Comparison of ENCODE assay signal across 13 cellular contexts in the genomic region with DNA sequence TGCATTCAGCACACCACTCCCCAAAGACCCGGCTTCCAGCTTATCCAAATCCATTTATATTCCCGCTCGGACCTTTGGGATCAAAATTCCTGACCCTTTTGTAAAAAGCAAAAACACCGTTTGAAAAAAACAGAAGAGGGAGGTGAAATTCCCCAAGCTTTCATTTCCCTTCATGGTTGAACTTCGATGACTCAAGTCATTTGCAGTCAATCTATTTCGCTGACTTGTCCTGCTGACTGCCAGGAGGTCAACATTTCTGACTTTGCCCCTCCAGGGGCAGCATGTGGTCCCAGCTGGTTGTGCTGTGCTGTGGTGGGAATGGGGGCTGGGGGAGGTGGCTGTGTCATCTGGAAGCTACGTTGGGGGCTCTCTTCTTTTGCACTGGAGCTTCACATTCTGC.
DNase-seq lines count a peak whose midpoint lies in the region; ATAC-seq, FAIRE-seq and TF ChIP-seq lines count a peak whose summit lies in the region.
"Had no signal": no experiment of that assay in that cellular context is flagged by ENCODE, and none has a peak within 500 bp of the region (broad histone marks: within the 10 kb centered on the region; RNA-seq: fewer than 3 reads in every experiment).

No MANE protein-coding gene starts in this region.

- H2AFZ ChIP-seq in MM.1S (ENCODE audit: low read length) (no peak overlapping the region), neuronal stem cell (ENCODE audit: low read length) (no peak overlapping the region)

- H2BK12ac ChIP-seq in neuronal stem cell (ENCODE audit: low read length), result peak overlapping the region; percentile 59

- H3K9me2 ChIP-seq in MM.1S (replicated peaks; ENCODE audit: insufficient read depth, low read length), result no peaks in the 10 kb centered on the region

- H4K20me1 ChIP-seq in MM.1S (ENCODE audit: insufficient read depth, low read length), result no peaks in the 10 kb centered on the region

- H3F3A ChIP-seq in MM.1S (ENCODE audit: insufficient read depth, low read length), result no peaks in the 10 kb centered on the region

- H3K27me3 ChIP-seq in MM.1S (replicated peaks; ENCODE audit: insufficient read depth, low read length) (no peaks in the 10 kb centered on the region), neuronal stem cell (ENCODE audit: control insufficient read depth in 3 of 3, insufficient read depth in 3 of 3, low read depth in 1 of 3, low read length in 3 of 3) (no peaks in the 10 kb centered on the region)

- no peak overlapping the region for H2BK5ac ChIP-seq in neuronal stem cell (ENCODE audit: low read length)

- no peaks in the 10 kb centered on the region for H3K9me3 ChIP-seq in MM.1S (replicated peaks; ENCODE audit: insufficient read depth, low read length)
- peaks cover 6 to 22% of the 10 kb centered on the region in 2 donors for H3K9me3 ChIP-seq in neuronal stem cell (replicated peaks in 1 of 2; ENCODE audit: control insufficient read depth in 2 of 2, insufficient read depth in 1 of 2, low read depth in 1 of 2, low read length in 2 of 2)

- H3K18ac ChIP-seq in neuronal stem cell (ENCODE audit: low read length), result no peak overlapping the region

- H3K23ac ChIP-seq in neuronal stem cell (ENCODE audit: low read depth, low read length, poor library complexity), result no peak overlapping the region

- no peak overlapping the region for H3K4ac ChIP-seq in neuronal stem cell (ENCODE audit: low read length)

- peaks cover 0 to 19% (median 7%) of the 10 kb centered on the region in 7 donors for H3K9me3 Mint-ChIP-seq in CD14-positive monocyte

- no peak overlapping the region for H3K27ac ChIP-seq in MM.1S (ENCODE audit: low read length)
- no peak overlapping the region for H3K27ac ChIP-seq in neuronal stem cell (replicated peaks; ENCODE audit: low read length)

- H3K4me2 ChIP-seq in MM.1S (ENCODE audit: low read depth, low read length), result peak overlapping the region; percentile 7; the same call in 1 of the 2 replicates
- H3K4me2 ChIP-seq in neuronal stem cell (ENCODE audit: insufficient read depth, low read length, poor library complexity, severe bottlenecking), result no peak overlapping the region

- H4K91ac ChIP-seq in neuronal stem cell (ENCODE audit: low read depth, low read length, poor library complexity), result no peak overlapping the region

- FAIRE-seq in GM12892 (lab: Jason Lieb, UNC) (no peak), frontal cortex (lab: Jason Lieb, UNC) (no peak)

- H4K8ac ChIP-seq in neuronal stem cell (ENCODE audit: low read depth, low read length), result no peak overlapping the region

- H3K4me3 ChIP-seq in MM.1S (ENCODE audit: low read length) (no peak overlapping the region), neuronal stem cell (ENCODE audit: low read length in 2 of 2) (no peak overlapping the region)

- H3K36me3 Mint-ChIP-seq in CD14-positive monocyte, result no peaks in the 10 kb centered on the region

- no peak overlapping the region for H3K9ac ChIP-seq in MM.1S (ENCODE audit: low read length)
- H3K9ac ChIP-seq in neuronal stem cell (ENCODE audit: low read depth, low read length, poor library complexity), result no peak overlapping the region

- WGBS in neuronal stem cell (ENCODE audit: extremely low coverage in 2 of 2, insufficient read length in 2 of 2, insufficient replicate concordance in 1 of 2), 2 donors, result no CpG with 5 or more reads among the region's 7 CpGs

- H3K4me1 ChIP-seq in MM.1S (ENCODE audit: low read length), result no peaks in the 10 kb centered on the region
- peaks cover 15 to 29% of the 10 kb centered on the region in 2 donors for H3K4me1 ChIP-seq in neuronal stem cell (ENCODE audit: control insufficient read depth in 2 of 2, insufficient read depth in 1 of 2, low read depth in 1 of 2, low read length in 2 of 2)
- H3K4me1 ChIP-seq: Caco-2 had no signal

- H3K79me2 ChIP-seq in MM.1S (ENCODE audit: low read length), result no peaks in the 10 kb centered on the region

- H3K79me1 ChIP-seq in neuronal stem cell (ENCODE audit: low read depth, low read length), result no peaks in the 10 kb centered on the region

- no peak overlapping the region for H2AK5ac ChIP-seq in neuronal stem cell (ENCODE audit: low read depth, low read length)

- H3K4me1 Mint-ChIP-seq in CD14-positive monocyte, result peaks cover 26% of the 10 kb centered on the region

- no peak overlapping the region for H2BK15ac ChIP-seq in neuronal stem cell (ENCODE audit: low read length)

- no peak for ATAC-seq in activated CD4-positive, CD25-positive, alpha-beta regulatory T cell treated with anti-CD3 and anti-CD28 coated beads, Interleukin-2, amount 50 U/mL, for 24 hours
- ATAC-seq: esophagus mucosa; naive thymus-derived CD4-positive, alpha-beta T cell; PC-3 had no signal

- H3K36me3 ChIP-seq in MM.1S (replicated peaks; ENCODE audit: insufficient read depth, low read length) (no peaks in the 10 kb centered on the region), neuronal stem cell (replicated peaks in 1 of 2; ENCODE audit: control insufficient read depth in 2 of 2, insufficient read depth in 2 of 2, low read length in 2 of 2) (no peaks in the 10 kb centered on the region)

- no peak for TF ChIP-seq CTCF in CD14-positive monocyte (IDR thresholded peaks at IDR 0.05)
- TF ChIP-seq CTCF in MM.1S (IDR thresholded peaks at IDR 0.05; ENCODE audit: low read length), result no peak

- intact Hi-C loops in CD14-positive monocyte (cut with micrococcal nuclease), result no loop called here

- peaks cover 75 to 91% (median 87%) of the 10 kb centered on the region in 3 donors for H3K27me3 Mint-ChIP-seq in CD14-positive monocyte (ENCODE audit: low read depth in 3 of 3)

- H3K27ac Mint-ChIP-seq in CD14-positive monocyte, result no peak overlapping the region
- H3K27ac Mint-ChIP-seq: naive thymus-derived CD4-positive, alpha-beta T cell had no signal

- peak overlapping the region; percentile 70 to 86 for H3K4me3 Mint-ChIP-seq in CD14-positive monocyte
- H3K4me3 Mint-ChIP-seq: naive thymus-derived CD4-positive, alpha-beta T cell had no signal

- H3K14ac ChIP-seq in neuronal stem cell (ENCODE audit: low read length), result no peak overlapping the region

- no peak for TF ChIP-seq POLR2A in GM12892 (IDR thresholded peaks at IDR 0.05; ENCODE audit: low read depth, low read length)

- no peak overlapping the region for H2BK120ac ChIP-seq in neuronal stem cell (ENCODE audit: low read depth, low read length)

- DNase-seq in CD14-positive monocyte (ENCODE audit: low spot score) (no peak), MM.1S (no peak), dedifferentiated amniotic fluid mesenchymal stem cell (ENCODE audit: extremely low spot score) (peak; percentile 32), neuronal stem cell (ENCODE audit: low spot score) (peak; percentile 9), GM12892 (ENCODE audit: insufficient read length) (no peak), NCI-H446 treated with DMSO at 0.1 percent for 48 hours (lab: John Stamatoyannopoulos, UW) (no peak), frontal cortex (ENCODE audit: low spot score in 2 of 2) (no peak)
- DNase-seq: Caco-2; naive thymus-derived CD4-positive, alpha-beta T cell; NCI-H2107 had no signal

Comparison
In these comparisons a context has a peak if more than half of its experiments do, and no peak if none do; other contexts are left out.
1. DNase-seq: peak in dedifferentiated amniotic fluid mesenchymal stem cell (single experiment) and neuronal stem cell (single experiment); none in CD14-positive monocyte (single experiment), MM.1S (single experiment), GM12892 (single experiment), NCI-H446 treated with DMSO at 0.1 percent for 48 hours (single experiment) and frontal cortex (0 of 2).